Comparison of ENCODE assay signal across 13 cellular contexts in the genomic region with DNA sequence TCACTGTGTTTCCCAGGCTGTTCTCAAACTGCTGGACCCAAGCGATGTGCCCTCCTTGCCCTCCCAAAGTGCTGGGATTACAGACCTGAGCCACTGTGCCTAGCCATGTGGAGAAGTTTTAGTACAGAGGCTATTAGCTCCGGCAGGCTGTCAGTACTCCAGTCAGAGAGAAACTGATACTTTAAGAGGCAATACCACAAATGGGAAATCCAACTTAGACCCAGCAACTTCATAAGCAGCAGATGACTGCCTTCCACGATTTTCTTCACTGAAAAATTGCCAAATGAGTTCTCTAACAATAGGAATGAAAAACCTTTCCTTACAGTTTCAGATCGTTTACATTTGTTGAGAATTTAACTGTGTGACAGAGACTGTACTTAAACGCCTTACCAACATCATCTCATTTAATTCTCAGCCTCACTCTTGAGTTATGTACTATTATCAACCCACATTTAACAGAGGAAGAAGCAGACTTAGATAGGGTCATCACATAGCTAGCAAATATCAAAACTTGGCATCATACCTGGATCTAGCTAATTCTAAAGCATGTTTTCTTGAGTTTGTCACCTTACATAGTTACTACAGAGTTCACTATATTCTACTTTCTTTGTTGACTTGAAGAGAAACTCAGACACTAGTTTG.
A peak's percentile ranks its signal among the peaks of the same experiment; 100 is the strongest.
DNase-seq lines count a peak whose midpoint lies in the region; ATAC-seq lines count a peak whose summit lies in the region.
"Had no signal": no experiment of that assay in that cellular context is flagged by ENCODE, and none has a peak within 500 bp of the region (broad histone marks: within the 10 kb centered on the region; RNA-seq: fewer than 3 reads in every experiment).

No MANE protein-coding gene starts in this region.

- no peaks in the 10 kb centered on the region for H3K36me3 Mint-ChIP-seq in stimulated activated effector memory CD8-positive, alpha-beta T cell treated with anti-CD3 and anti-CD28 coated beads, Interleukin-12 subunit alpha, Interleukin-12 subunit beta, amount 100 ng/mL, for 72 hours
- H3K36me3 Mint-ChIP-seq in activated T-helper 2 cell treated with anti-CD3 and anti-CD28 coated beads, Interferon-gamma antibody, Interleukin-2, Interleukin-4, amounts not matched to agents 10 μg/mL and 5 μg/mL and 100 μg/mL, durations not matched to agents 14 hours and 24 hours and 36 hours (ENCODE audit: low read depth): peaks cover 4% of the 10 kb centered on the region

- ATAC-seq in GM18909 (IDR thresholded peaks at IDR 0.05; ENCODE audit: poor library complexity, unreplicated experiment): peak; percentile 80
- ATAC-seq in GM21619 (IDR thresholded peaks at IDR 0.05; ENCODE audit: unreplicated experiment): peak; percentile 96
- peak; percentile 75 for ATAC-seq in HG03159 (IDR thresholded peaks at IDR 0.05; ENCODE audit: unreplicated experiment)
- ATAC-seq in stimulated activated effector memory CD8-positive, alpha-beta T cell treated with anti-CD3 and anti-CD28 coated beads, Interleukin-12 subunit alpha, Interleukin-12 subunit beta, amount 100 ng/mL, for 72 hours: peak; percentile 76
- ATAC-seq: activated naive CD4-positive, alpha-beta T cell treated with anti-CD3 and anti-CD28 coated beads, Interleukin-2, amount 50 U/mL, for 72 hours had no signal

- intact Hi-C loops in activated T-helper 2 cell treated with anti-CD3 and anti-CD28 coated beads, Interferon-gamma antibody, Interleukin-2, Interleukin-4, amounts not matched to agents 10 μg/mL and 5 μg/mL and 100 μg/mL, durations not matched to agents 14 hours and 24 hours and 36 hours (cut with micrococcal nuclease): no loop called here

- DNase-seq in stimulated activated effector memory CD8-positive, alpha-beta T cell treated with anti-CD3 and anti-CD28 coated beads, Interleukin-12 subunit alpha, Interleukin-12 subunit beta, amount 100 ng/mL, for 72 hours (ENCODE audit: low spot score in 2 of 2): no peak
- DNase-seq in GM19240 (ENCODE audit: insufficient read length, low spot score) (no peak), NCI-H1694 treated with DMSO at 0.1 percent for 48 hours (lab: John Stamatoyannopoulos, UW) (no peak)
- DNase-seq in stimulated activated CD8-positive, alpha-beta memory T cell treated with anti-CD3 and anti-CD28 coated beads, Interleukin-4, amount 100 ng/mL, for 48 hours: no peak
- DNase-seq in activated T-helper 2 cell treated with anti-CD3 and anti-CD28 coated beads, Interferon-gamma antibody, Interleukin-2, Interleukin-4, amounts not matched to agents 10 μg/mL and 5 μg/mL and 100 μg/mL, durations not matched to agents 14 hours and 24 hours and 36 hours (ENCODE audit: low spot score): no peak
- DNase-seq: activated CD4-positive, alpha-beta T cell treated with anti-CD3 and anti-CD28 coated beads, Interleukin-2, amount 50 U/mL, for 4 hours; NCI-H1105 treated with DMSO at 0.1 percent for 48 hours; NCI-H748 treated with DMSO at 0.1 percent for 48 hours; psoas muscle had no signal

- peaks cover 32% of the 10 kb centered on the region for H3K4me1 Mint-ChIP-seq in stimulated activated effector memory CD8-positive, alpha-beta T cell treated with anti-CD3 and anti-CD28 coated beads, Interleukin-12 subunit alpha, Interleukin-12 subunit beta, amount 100 ng/mL, for 72 hours
- H3K4me1 Mint-ChIP-seq in activated T-helper 2 cell treated with anti-CD3 and anti-CD28 coated beads, Interferon-gamma antibody, Interleukin-2, Interleukin-4, amounts not matched to agents 10 μg/mL and 5 μg/mL and 100 μg/mL, durations not matched to agents 14 hours and 24 hours and 36 hours (ENCODE audit: low read depth): peaks cover 16% of the 10 kb centered on the region

- H3K4me3 Mint-ChIP-seq in stimulated activated effector memory CD8-positive, alpha-beta T cell treated with anti-CD3 and anti-CD28 coated beads, Interleukin-12 subunit alpha, Interleukin-12 subunit beta, amount 100 ng/mL, for 72 hours: no peak overlapping the region
- H3K4me3 Mint-ChIP-seq in activated T-helper 2 cell treated with anti-CD3 and anti-CD28 coated beads, Interferon-gamma antibody, Interleukin-2, Interleukin-4, amounts not matched to agents 10 μg/mL and 5 μg/mL and 100 μg/mL, durations not matched to agents 14 hours and 24 hours and 36 hours (ENCODE audit: low read depth): no peak overlapping the region

- H3K27me3 Mint-ChIP-seq in activated T-helper 2 cell treated with anti-CD3 and anti-CD28 coated beads, Interferon-gamma antibody, Interleukin-2, Interleukin-4, amounts not matched to agents 10 μg/mL and 5 μg/mL and 100 μg/mL, durations not matched to agents 14 hours and 24 hours and 36 hours (ENCODE audit: low read depth): no peaks in the 10 kb centered on the region

- no peak overlapping the region for H3K27ac Mint-ChIP-seq in stimulated activated effector memory CD8-positive, alpha-beta T cell treated with anti-CD3 and anti-CD28 coated beads, Interleukin-12 subunit alpha, Interleukin-12 subunit beta, amount 100 ng/mL, for 72 hours
- H3K27ac Mint-ChIP-seq in activated T-helper 2 cell treated with anti-CD3 and anti-CD28 coated beads, Interferon-gamma antibody, Interleukin-2, Interleukin-4, amounts not matched to agents 10 μg/mL and 5 μg/mL and 100 μg/mL, durations not matched to agents 14 hours and 24 hours and 36 hours: no peak overlapping the region
- H3K27ac Mint-ChIP-seq: activated naive CD4-positive, alpha-beta T cell treated with anti-CD3 and anti-CD28 coated beads, Interleukin-2, amount 50 U/mL, for 72 hours had no signal

- H3K9me3 Mint-ChIP-seq in stimulated activated effector memory CD8-positive, alpha-beta T cell treated with anti-CD3 and anti-CD28 coated beads, Interleukin-12 subunit alpha, Interleukin-12 subunit beta, amount 100 ng/mL, for 72 hours: no peaks in the 10 kb centered on the region
- H3K9me3 Mint-ChIP-seq in activated T-helper 2 cell treated with anti-CD3 and anti-CD28 coated beads, Interferon-gamma antibody, Interleukin-2, Interleukin-4, amounts not matched to agents 10 μg/mL and 5 μg/mL and 100 μg/mL, durations not matched to agents 14 hours and 24 hours and 36 hours: no peaks in the 10 kb centered on the region
- H3K9me3 Mint-ChIP-seq: activated naive CD4-positive, alpha-beta T cell treated with anti-CD3 and anti-CD28 coated beads, Interleukin-2, amount 50 U/mL, for 72 hours had no signal
